Comparison of ENCODE assay signal across 12 cellular contexts in the genomic region with DNA sequence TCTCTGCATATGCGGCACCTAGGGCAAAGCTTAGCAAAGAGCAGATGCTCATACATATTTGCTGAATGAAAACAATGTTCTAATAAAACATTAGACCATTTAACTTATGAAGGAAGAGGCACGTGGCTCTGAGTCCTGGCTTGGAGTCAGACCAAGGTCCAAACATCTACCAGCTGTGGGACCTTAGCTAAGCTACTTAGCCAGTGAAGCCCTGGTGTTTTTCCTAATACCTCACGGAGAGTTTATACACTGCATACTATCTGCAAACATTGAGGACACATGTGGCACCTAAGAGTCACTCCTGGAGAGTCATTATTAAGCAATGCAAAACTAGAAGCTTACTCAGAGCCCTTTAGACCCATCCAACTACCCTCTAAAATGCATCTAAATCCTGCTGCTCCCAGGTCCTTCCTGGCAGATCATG. TPM values are rescaled to one million over a fixed set of nuclear protein-coding genes. Genes with fewer than 3 reads are reported as not detected.
A peak's percentile ranks its signal among the peaks of the same experiment; 100 is the strongest.
DNase-seq lines count a peak whose midpoint lies in the region; ATAC-seq and TF ChIP-seq lines count a peak whose summit lies in the region.
"Had no signal": no experiment of that assay in that cellular context is flagged by ENCODE, and none has a peak within 500 bp of the region (broad histone marks: within the 10 kb centered on the region; RNA-seq: fewer than 3 reads in every experiment).

No MANE protein-coding gene starts in this region.

- peaks cover 10% of the 10 kb centered on the region; the same call in 1 of the 2 replicates for H3K36me3 ChIP-seq in PC-3 (ENCODE audit: low read depth, low read length)
- H3K36me3 ChIP-seq in fibroblast of lung (ENCODE audit: control insufficient read depth, insufficient read depth, low read length), result no peaks in the 10 kb centered on the region
- H3K36me3 ChIP-seq: BLaER1 treated with 17β-estradiol and CSF1 and Interleukin-3, amounts not matched to agents 10 nM and 100 nM; spleen had no signal

- H3K27ac ChIP-seq in PC-3 (ENCODE audit: low read length) (peak overlapping the region; percentile 60), fibroblast of lung (ENCODE audit: insufficient read depth, low read length) (peak overlapping the region; percentile 72)
- H3K27ac ChIP-seq: BLaER1 treated with 17β-estradiol and CSF1 and Interleukin-3, amounts not matched to agents 10 nM and 100 nM; spleen had no signal

- H3K27ac Mint-ChIP-seq in nephron progenitor cell, result peak overlapping the region; percentile 87
- H3K27ac Mint-ChIP-seq: stimulated activated memory B cell treated with anti-CD40 and anti-IgM and Interleukin-4, amounts not matched to agents 10 μg/mL and 1 μg/mL and 100 μg/mL, for 72 hours had no signal

- H3K4me1 ChIP-seq in PC-3 (ENCODE audit: insufficient read depth, low read length) (peaks cover 59% of the 10 kb centered on the region), fibroblast of lung (ENCODE audit: control insufficient read depth, extremely low read depth, insufficient read depth, low read length) (peaks cover 22% of the 10 kb centered on the region)

- no peak overlapping the region for H2AFZ ChIP-seq in PC-3 (ENCODE audit: low read length)
- H2AFZ ChIP-seq in fibroblast of lung (ENCODE audit: low read length), result no peak overlapping the region

- H3K9me2 ChIP-seq in PC-3 (replicated peaks; ENCODE audit: low read length), result no peaks in the 10 kb centered on the region

- no peaks in the 10 kb centered on the region for H3K9me3 ChIP-seq in PC-3 (ENCODE audit: low read length)
- H3K9me3 ChIP-seq in fibroblast of lung (ENCODE audit: control insufficient read depth, insufficient read depth, low read depth, low read length), result no peaks in the 10 kb centered on the region
- H3K9me3 ChIP-seq: BLaER1 treated with 17β-estradiol and CSF1 and Interleukin-3, amounts not matched to agents 10 nM and 100 nM; spleen had no signal

- POLR2A ChIA-PET in PC-3 (lab: Charles Lee; ENCODE audit: unreplicated experiment), result interaction anchor here (0.7 kb wide), 1 partner anchor 9 kb away, joined by 3 read pairs; the partner anchor contains the start of gene PDGFC

- DNase-seq in AG09309 (ENCODE audit: low read depth) (peak; percentile 83), PC-3 (peak; percentile 73), fibroblast of lung (ENCODE audit: low read depth in 2 of 2) (peak; percentile 92 to 95), nephron progenitor cell (no peak), NCI-H1694 (lab: John Stamatoyannopoulos, UW) (no peak), NCI-H2227 (lab: John Stamatoyannopoulos, UW; ENCODE audit: unreplicated experiment) (no peak)
- DNase-seq in stimulated activated CD8-positive, alpha-beta memory T cell treated with anti-CD3 and anti-CD28 coated beads, Interleukin-4, amount 100 ng/mL, for 48 hours, result no peak
- DNase-seq: activated T-cell treated with anti-CD3 and anti-CD28 coated beads, Interleukin-2, amount 50 U/mL, for 4 hours; spleen had no signal

- H3K4me1 Mint-ChIP-seq in nephron progenitor cell, result peaks cover 81% of the 10 kb centered on the region
- H3K4me1 Mint-ChIP-seq: stimulated activated memory B cell treated with anti-CD40 and anti-IgM and Interleukin-4, amounts not matched to agents 10 μg/mL and 1 μg/mL and 100 μg/mL, for 72 hours had no signal

- no peaks in the 10 kb centered on the region for H3F3A ChIP-seq in PC-3 (ENCODE audit: low read length, unreplicated experiment)

- BruUV-seq in PC-3 (replicated peaks; lab: Mats Ljungman, UMichigan), result no TSS peak

- no peaks in the 10 kb centered on the region for H3K9me3 Mint-ChIP-seq in nephron progenitor cell
- H3K9me3 Mint-ChIP-seq: activated T-cell treated with anti-CD3 and anti-CD28 coated beads, Interleukin-2, amount 50 U/mL, for 4 hours; stimulated activated memory B cell treated with anti-CD40 and anti-IgM and Interleukin-4, amounts not matched to agents 10 μg/mL and 1 μg/mL and 100 μg/mL, for 72 hours had no signal

- H3K79me2 ChIP-seq in PC-3 (ENCODE audit: low read length) (peaks cover 98% of the 10 kb centered on the region), fibroblast of lung (ENCODE audit: control insufficient read depth, insufficient read depth, low read length) (peaks cover 87% of the 10 kb centered on the region)

- H3K4me3 ChIP-seq in AG09309 (ENCODE audit: control insufficient read depth, low read depth, low read length) (no peak overlapping the region), PC-3 (ENCODE audit: low read length) (no peak overlapping the region), fibroblast of lung (replicated peaks in 1 of 4; ENCODE audit: control extremely low read depth in 1 of 4, insufficient read depth in 1 of 4, low read depth in 3 of 4, low read length in 4 of 4) (no peak overlapping the region)
- H3K4me3 ChIP-seq: BLaER1 treated with 17β-estradiol and CSF1 and Interleukin-3, amounts not matched to agents 10 nM and 100 nM; spleen had no signal

- H4K20me1 ChIP-seq in PC-3 (ENCODE audit: low read length), result no peaks in the 10 kb centered on the region
- H4K20me1 ChIP-seq in fibroblast of lung (ENCODE audit: control insufficient read depth, extremely low read depth, insufficient read depth, low read length), result no peaks in the 10 kb centered on the region
- H4K20me1 ChIP-seq: BLaER1 treated with 17β-estradiol and CSF1 and Interleukin-3, amounts not matched to agents 10 nM and 100 nM had no signal

- intact Hi-C loops in PC-3 (cut with micrococcal nuclease), result no loop called here

- peak; percentile 58 for ATAC-seq in PC-3
- ATAC-seq in activated CD4-positive, CD25-positive, alpha-beta regulatory T cell treated with anti-CD3 and anti-CD28 coated beads, Interleukin-2, amount 50 U/mL, for 24 hours, result no peak
- ATAC-seq: activated T-cell treated with anti-CD3 and anti-CD28 coated beads, Interleukin-2, amount 50 U/mL, for 4 hours; stimulated activated memory B cell treated with anti-CD40 and anti-IgM and Interleukin-4, amounts not matched to agents 10 μg/mL and 1 μg/mL and 100 μg/mL, for 72 hours had no signal

- H3K4me3 Mint-ChIP-seq in nephron progenitor cell, result no peak overlapping the region
- H3K4me3 Mint-ChIP-seq: activated T-cell treated with anti-CD3 and anti-CD28 coated beads, Interleukin-2, amount 50 U/mL, for 4 hours; stimulated activated memory B cell treated with anti-CD40 and anti-IgM and Interleukin-4, amounts not matched to agents 10 μg/mL and 1 μg/mL and 100 μg/mL, for 72 hours had no signal

- CTCF ChIA-PET in PC-3 (lab: Charles Lee), result no interaction called here

- H3K4me2 ChIP-seq in PC-3 (ENCODE audit: low read length), result peak overlapping the region; percentile 57
- peak overlapping the region; percentile 59 for H3K4me2 ChIP-seq in fibroblast of lung (ENCODE audit: extremely low read depth, insufficient read depth, low read length)

- H3K27me3 ChIP-seq in PC-3 (ENCODE audit: low read length), result no peaks in the 10 kb centered on the region
- no peaks in the 10 kb centered on the region for H3K27me3 ChIP-seq in fibroblast of lung (ENCODE audit: control insufficient read depth, insufficient read depth, low read length)
- H3K27me3 ChIP-seq: BLaER1 treated with 17β-estradiol and CSF1 and Interleukin-3, amounts not matched to agents 10 nM and 100 nM; spleen had no signal

- no peak for TF ChIP-seq CTCF in AG09309 (IDR thresholded peaks at IDR 0.05; ENCODE audit: control insufficient read depth, insufficient read depth, low read depth, low read length, missing control alignments)
- no peak for TF ChIP-seq CTCF in PC-3 (conservative IDR thresholded peaks at IDR 0.05; ENCODE audit: low read depth, low read length)
- TF ChIP-seq CTCF in fibroblast of lung (conservative IDR thresholded peaks at IDR 0.05 in 1 of 2, IDR thresholded peaks at IDR 0.05 in 1 of 2; ENCODE audit: low read depth in 1 of 2, low read length in 2 of 2), result no peak
- TF ChIP-seq CTCF in nephron progenitor cell (IDR thresholded peaks at IDR 0.05), result no peak

- H3K9ac ChIP-seq in PC-3 (ENCODE audit: low read length) (no peak overlapping the region), fibroblast of lung (ENCODE audit: insufficient read depth, low read length) (no peak overlapping the region)
- H3K9ac ChIP-seq: BLaER1 treated with 17β-estradiol and CSF1 and Interleukin-3, amounts not matched to agents 10 nM and 100 nM had no signal

- peaks cover 3% of the 10 kb centered on the region for H3K36me3 Mint-ChIP-seq in nephron progenitor cell (ENCODE audit: low read depth)
- H3K36me3 Mint-ChIP-seq: stimulated activated memory B cell treated with anti-CD40 and anti-IgM and Interleukin-4, amounts not matched to agents 10 μg/mL and 1 μg/mL and 100 μg/mL, for 72 hours had no signal

- no peaks in the 10 kb centered on the region for H3K27me3 Mint-ChIP-seq in nephron progenitor cell (ENCODE audit: low read depth, poor library complexity)
- H3K27me3 Mint-ChIP-seq: stimulated activated memory B cell treated with anti-CD40 and anti-IgM and Interleukin-4, amounts not matched to agents 10 μg/mL and 1 μg/mL and 100 μg/mL, for 72 hours had no signal

RNA-seq across cellular contexts. Expression of gene PDGFC, which starts 9.0 kb away (rescaled TPM):
- total RNA-seq in PC-3 (2014; rRNA removed) (16.8 and 23.0 TPM in 2 replicates), fibroblast of lung (67.3 and 103 TPM in 2 replicates)
- polyA plus RNA-seq in fibroblast of lung, result 43.4 and 55.3 TPM in 2 replicates
- polyA plus RNA-seq in fibroblast of lung (2012), result 46.0 and 65.9 TPM in 2 replicates
- 44.5 and 45.4 TPM in 2 replicates for polyA minus RNA-seq in fibroblast of lung (ENCODE audit: low replicate concordance)

Comparison
In these comparisons a context has a peak if more than half of its experiments do, and no peak if none do; other contexts are left out.
1. DNase-seq: peak in AG09309 (single experiment), PC-3 (single experiment) and fibroblast of lung (2 of 2); none in nephron progenitor cell (single experiment), NCI-H1694 (single experiment), stimulated activated CD8-positive, alpha-beta memory T cell treated with anti-CD3 and anti-CD28 coated beads, Interleukin-4, amount 100 ng/mL, for 48 hours (single experiment) and NCI-H2227 (single experiment).